ENCODE assay signal across 19 cellular contexts in the genomic region with DNA sequence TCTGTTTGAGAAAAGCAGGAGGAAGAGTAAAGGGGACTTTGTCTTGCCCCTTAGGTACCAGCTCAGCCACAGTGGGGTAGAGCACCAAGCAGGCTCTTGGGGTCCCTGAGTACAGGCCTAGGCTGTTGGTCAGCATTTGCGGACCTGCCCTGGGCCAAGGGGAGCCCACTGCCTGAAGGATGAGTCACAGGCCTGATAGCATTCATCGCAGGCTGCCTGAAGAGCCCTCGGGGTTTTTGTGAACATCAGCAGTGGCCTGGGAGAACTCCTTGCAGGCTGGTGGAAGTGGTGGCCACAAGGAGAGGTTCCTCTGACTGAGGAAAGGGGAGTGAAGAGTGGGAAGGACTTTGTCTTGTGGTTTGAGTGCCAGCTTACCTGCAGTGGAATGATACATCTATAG. TPM values are rescaled to one million over a fixed set of nuclear protein-coding genes. Genes with fewer than 3 reads are reported as not detected.
A peak's percentile ranks its signal among the peaks of the same experiment; 100 is the strongest.
DNase-seq lines count a peak whose midpoint lies in the region; ATAC-seq, FAIRE-seq and TF ChIP-seq lines count a peak whose summit lies in the region.
"Had no signal": no experiment of that assay in that cellular context is flagged by ENCODE, and none has a peak within 500 bp of the region (broad histone marks: within the 10 kb centered on the region; RNA-seq: fewer than 3 reads in every experiment).

No MANE protein-coding gene starts in this region.

- no peaks in the 10 kb centered on the region for H3K9me2 ChIP-seq in SK-N-SH

- H2AFZ ChIP-seq in HepG2 (ENCODE audit: low read length) = no peak overlapping the region
- H2AFZ ChIP-seq in SK-N-SH (ENCODE audit: low read depth) = no peak overlapping the region

- peaks cover 20% of the 10 kb centered on the region for H3K4me1 ChIP-seq in HepG2 (ENCODE audit: insufficient read depth, low read length)
- no peaks in the 10 kb centered on the region for H3K4me1 ChIP-seq in right lobe of liver
- H3K4me1 ChIP-seq in adipocyte (ENCODE audit: control insufficient read depth, insufficient read depth, low read length) = peaks cover 5% of the 10 kb centered on the region
- H3K4me1 ChIP-seq in mesendoderm (ENCODE audit: control insufficient read depth, low read depth, low read length) = no peaks in the 10 kb centered on the region
- H3K4me1 ChIP-seq in SK-N-SH (ENCODE audit: control insufficient read depth in 1 of 2, insufficient read depth in 2 of 2, low read depth in 1 of 2, low read length in 1 of 2) = no peaks in the 10 kb centered on the region

- no peak overlapping the region for H4K8ac ChIP-seq in mesendoderm (ENCODE audit: low read depth, low read length)

- no peak overlapping the region for H3K27ac Mint-ChIP-seq in activated CD8-positive, alpha-beta T cell treated with anti-CD3 and anti-CD28 coated beads for 36 hours
- H3K27ac Mint-ChIP-seq: CD8-positive, alpha-beta memory T cell had no signal

- H2BK120ac ChIP-seq in mesendoderm (ENCODE audit: low read depth, low read length) = no peak overlapping the region

- H3K79me2 ChIP-seq in HepG2 (ENCODE audit: insufficient read depth, low read length) (no peaks in the 10 kb centered on the region), mesendoderm (ENCODE audit: control insufficient read depth, insufficient read depth, low read length) (no peaks in the 10 kb centered on the region), SK-N-SH (ENCODE audit: insufficient read depth) (no peaks in the 10 kb centered on the region)

- H3K4me1 Mint-ChIP-seq in activated CD8-positive, alpha-beta T cell treated with anti-CD3 and anti-CD28 coated beads for 36 hours (ENCODE audit: low read depth) = no peaks in the 10 kb centered on the region

- H3K27me3 ChIP-seq in HepG2 (ENCODE audit: control insufficient read depth in 1 of 2, insufficient read depth in 2 of 2, low read length in 2 of 2) = peaks cover 3 to 14% of the 10 kb centered on the region in 2 experiments; a peak in 3 of 5 replicates
- H3K27me3 ChIP-seq in right lobe of liver = no peaks in the 10 kb centered on the region
- peaks cover 11% of the 10 kb centered on the region for H3K27me3 ChIP-seq in adipocyte (replicated peaks; ENCODE audit: control insufficient read depth, insufficient read depth, low read length)
- H3K27me3 ChIP-seq in mesendoderm (ENCODE audit: insufficient read depth, low read length, poor library complexity) = no peaks in the 10 kb centered on the region
- no peaks in the 10 kb centered on the region for H3K27me3 ChIP-seq in SK-N-SH (ENCODE audit: insufficient read depth)
- H3K27me3 ChIP-seq: BLaER1, MG63 had no signal

- no peaks in the 10 kb centered on the region for H4K20me1 ChIP-seq in HepG2 (ENCODE audit: insufficient read depth, low read length)
- no peaks in the 10 kb centered on the region for H4K20me1 ChIP-seq in SK-N-SH (ENCODE audit: insufficient read depth)
- H4K20me1 ChIP-seq: BLaER1 had no signal

- FAIRE-seq in HepG2 (lab: Jason Lieb, UNC) = no peak

- H3K9ac ChIP-seq in HepG2 (ENCODE audit: insufficient read depth, low read depth, low read length) (no peak overlapping the region), adipocyte (ENCODE audit: low read length) (no peak overlapping the region), mesendoderm (ENCODE audit: low read length) (no peak overlapping the region), SK-N-SH (no peak overlapping the region)
- H3K9ac ChIP-seq: BLaER1, KMS-11 had no signal

- TF ChIP-seq EP300 in HepG2 (IDR thresholded peaks at IDR 0.05; ENCODE audit: low read depth in 2 of 2, low read length in 2 of 2) (no peak), HepG2 (CRISPR knock-in tag; IDR thresholded peaks at IDR 0.05; ENCODE audit: borderline replicate concordance) (no peak), SK-N-SH (IDR thresholded peaks at IDR 0.05; ENCODE audit: borderline replicate concordance in 1 of 2, low read depth in 1 of 2, low read length in 1 of 2) (no peak)

- 11% methylated on average over 3 of the region's 3 CpGs for WGBS in HepG2 (ENCODE audit: low lambda C conversion rate)
- 50% methylated on average over 2 of the region's 3 CpGs for WGBS in right lobe of liver (ENCODE audit: insufficient coverage, low coverage, low lambda C conversion rate, missing lambda C conversion rate)
- WGBS in mesendoderm (ENCODE audit: extremely low coverage, insufficient coverage, low lambda C conversion rate) = no CpG with 5 or more reads among the region's 3 CpGs
- WGBS in SK-N-SH (ENCODE audit: low lambda C conversion rate) = 100% methylated on average over 1 of the region's 3 CpGs

- ATAC-seq in HepG2 (peak; percentile 62), right lobe of liver (no peak), HG03280 (IDR thresholded peaks at IDR 0.05; ENCODE audit: unreplicated experiment) (no peak)
- ATAC-seq in activated CD8-positive, alpha-beta T cell treated with anti-CD3 and anti-CD28 coated beads for 36 hours = no peak
- ATAC-seq: Panc1, Right ventricle myocardium inferior had no signal

- no peaks in the 10 kb centered on the region for H3K27me3 Mint-ChIP-seq in activated CD8-positive, alpha-beta T cell treated with anti-CD3 and anti-CD28 coated beads for 36 hours
- H3K27me3 Mint-ChIP-seq: CD8-positive, alpha-beta memory T cell had no signal

- H3K27ac ChIP-seq in HepG2 (ENCODE audit: extremely low read length, insufficient read depth, low read length) (no peak overlapping the region), right lobe of liver (no peak overlapping the region), mesendoderm (ENCODE audit: low read depth, low read length) (no peak overlapping the region), SK-N-SH (ENCODE audit: low read depth in 2 of 2, low read length in 1 of 2) (no peak overlapping the region)
- H3K27ac ChIP-seq: BLaER1, KMS-11, SK-N-MC had no signal

- no peak overlapping the region for H3K23ac ChIP-seq in mesendoderm (ENCODE audit: low read length)

- no peak for TF ChIP-seq RAD21 in HepG2 (CRISPR knock-in tag; IDR thresholded peaks at IDR 0.05)
- no peak for TF ChIP-seq RAD21 in SK-N-SH (IDR thresholded peaks at IDR 0.05; ENCODE audit: low read length)

- H3K56ac ChIP-seq in mesendoderm (ENCODE audit: low read length) = no peak overlapping the region

- peaks cover 6% of the 10 kb centered on the region for H3K9me3 Mint-ChIP-seq in activated CD8-positive, alpha-beta T cell treated with anti-CD3 and anti-CD28 coated beads for 36 hours

- no TSS peak for BruUV-seq in HepG2 (replicated peaks; lab: Mats Ljungman, UMichigan)

- intact Hi-C loops in HepG2 (cut with micrococcal nuclease; ENCODE audit: unreplicated experiment) (no loop called here), right lobe of liver (cut with DNase I) (loop anchor here in 1 of 2 donors (5.0 kb wide), 1 partner anchor 45 kb away; no protein-coding TSS in a partner anchor)
- intact Hi-C loops in activated CD8-positive, alpha-beta T cell treated with anti-CD3 and anti-CD28 coated beads for 36 hours (cut with micrococcal nuclease) = no loop called here

- TF ChIP-seq CTCF in HepG2 (CRISPR knock-in tag; IDR thresholded peaks at IDR 0.05) = no peak
- TF ChIP-seq CTCF in right lobe of liver (IDR thresholded peaks at IDR 0.05) = no peak
- TF ChIP-seq CTCF in activated CD8-positive, alpha-beta T cell treated with anti-CD3 and anti-CD28 coated beads for 36 hours (IDR thresholded peaks at IDR 0.05) = no peak
- no peak for TF ChIP-seq CTCF in SK-N-SH (IDR thresholded peaks at IDR 0.05)

- H3K36me3 ChIP-seq in HepG2 (replicated peaks in 1 of 2; ENCODE audit: control insufficient read depth in 1 of 2, insufficient read depth in 2 of 2, low read length in 2 of 2) (no peaks in the 10 kb centered on the region), right lobe of liver (no peaks in the 10 kb centered on the region), adipocyte (ENCODE audit: control insufficient read depth, insufficient read depth, low read length, severe bottlenecking) (no peaks in the 10 kb centered on the region), mesendoderm (ENCODE audit: control insufficient read depth, insufficient read depth, low read length) (no peaks in the 10 kb centered on the region), SK-N-SH (replicated peaks in 1 of 2; ENCODE audit: control insufficient read depth in 1 of 2, insufficient read depth in 2 of 2, low read length in 1 of 2) (no peaks in the 10 kb centered on the region)
- H3K36me3 ChIP-seq: BLaER1, MG63 had no signal

- no peak overlapping the region for H2BK15ac ChIP-seq in mesendoderm (replicated peaks; ENCODE audit: low read depth)

- H3K4me3 ChIP-seq in HepG2 (replicated peaks in 1 of 3; ENCODE audit: insufficient read depth in 1 of 3, low read depth in 2 of 3, low read length in 3 of 3) (no peak overlapping the region), right lobe of liver (no peak overlapping the region), adipocyte (ENCODE audit: low read length) (no peak overlapping the region), mesendoderm (ENCODE audit: low read length) (no peak overlapping the region), SK-N-SH (ENCODE audit: low read depth in 2 of 2, low read length in 1 of 2) (no peak overlapping the region)
- H3K4me3 ChIP-seq: BLaER1, MG63, SK-N-MC had no signal

- TF ChIP-seq POLR2A in HepG2 (IDR thresholded peaks at IDR 0.05; ENCODE audit: insufficient read depth in 1 of 2, low read depth in 2 of 2, low read length in 2 of 2) (no peak), right lobe of liver (IDR thresholded peaks at IDR 0.05) (no peak)

- no peaks in the 10 kb centered on the region for H3F3A ChIP-seq in SK-N-SH (replicated peaks; ENCODE audit: insufficient read depth)

- H3K4me3 Mint-ChIP-seq in activated CD8-positive, alpha-beta T cell treated with anti-CD3 and anti-CD28 coated beads for 36 hours = no peak overlapping the region
- H3K4me3 Mint-ChIP-seq: CD8-positive, alpha-beta memory T cell had no signal

- POLR2A ChIA-PET in HepG2 (lab: Yijun Ruan, JAX) (no interaction called here), SK-N-SH (lab: Yijun Ruan, JAX) (no interaction called here)
- POLR2A ChIA-PET in activated CD8-positive, alpha-beta T cell treated with anti-CD3 and anti-CD28 coated beads for 36 hours (lab: Charles Lee) = no interaction called here

- CTCF ChIA-PET in HepG2 (lab: Yijun Ruan, JAX; ENCODE audit: low intra/inter-chr PET ratio, low total read pairs) (no interaction called here), SK-N-SH (lab: Yijun Ruan, JAX) (interaction anchor here (1.0 to 3.3 kb wide), 3 partner anchors 12 to 103 kb away, joined by 3 to 15 read pairs (median 3); no protein-coding TSS in a partner anchor)
- CTCF ChIA-PET in activated CD8-positive, alpha-beta T cell treated with anti-CD3 and anti-CD28 coated beads for 36 hours (lab: Charles Lee) = no interaction called here

- no peak overlapping the region for H4K5ac ChIP-seq in mesendoderm (ENCODE audit: low read length)

- no peak overlapping the region for H3K18ac ChIP-seq in mesendoderm (ENCODE audit: low read length)

- no peak for DNase-seq in HepG2 (ENCODE audit: low spot score)
- no peak for DNase-seq in right lobe of liver
- peak; percentile 22 for DNase-seq in adipocyte (ENCODE audit: low read depth)
- DNase-seq in mesendoderm = peak; percentile 56
- DNase-seq in activated CD8-positive, alpha-beta T cell treated with anti-CD3 and anti-CD28 coated beads for 36 hours = no peak
- DNase-seq in SK-N-SH = no peak
- no peak for DNase-seq in NCI-H187 (lab: John Stamatoyannopoulos, UW)
- DNase-seq: 8988T; CD8-positive, alpha-beta memory T cell; HCEC 1CT; MG63; NCI-H1092; NCI-H524 treated with DMSO at 0.1 percent for 48 hours had no signal

- H3K4ac ChIP-seq in mesendoderm (ENCODE audit: low read depth, low read length) = no peak overlapping the region

- in situ Hi-C loops in HepG2 (cut with HindIII; ENCODE audit: extremely low pct_ligation_motif_present, low pct_unique_long_range_greater_than_20kb) = no loop called here

- no peak overlapping the region for H3K4me2 ChIP-seq in HepG2 (ENCODE audit: low read depth, low read length)
- H3K4me2 ChIP-seq in mesendoderm (ENCODE audit: low read length) = no peak overlapping the region
- no peak overlapping the region for H3K4me2 ChIP-seq in SK-N-SH
- H3K4me2 ChIP-seq: BLaER1, KMS-11 had no signal

- H2AK5ac ChIP-seq in mesendoderm (ENCODE audit: low read length) = no peak overlapping the region

- no peak overlapping the region for H2BK5ac ChIP-seq in mesendoderm (ENCODE audit: low read length)

- no peaks in the 10 kb centered on the region for H3K79me1 ChIP-seq in mesendoderm (ENCODE audit: low read length)

- H3K9me3 ChIP-seq in HepG2 (ENCODE audit: low read length) = no peaks in the 10 kb centered on the region
- no peaks in the 10 kb centered on the region for H3K9me3 ChIP-seq in right lobe of liver
- peaks cover 6% of the 10 kb centered on the region for H3K9me3 ChIP-seq in adipocyte (ENCODE audit: control insufficient read depth, low read length)
- no peaks in the 10 kb centered on the region for H3K9me3 ChIP-seq in SK-N-SH
- H3K9me3 ChIP-seq: MG63 had no signal

- no peaks in the 10 kb centered on the region for H3K36me3 Mint-ChIP-seq in activated CD8-positive, alpha-beta T cell treated with anti-CD3 and anti-CD28 coated beads for 36 hours (ENCODE audit: low read depth)

RNA-seq across cellular contexts. Expression of gene P2RX7, which starts 25.0 kb away (rescaled TPM):
- total RNA-seq in HepG2 (2016; rRNA removed; fragmentation: Illumina TruSeq; extraction: Trizol) = 0.13 TPM in 1 of 2 replicates, not detected in the other
- not detected in 2 replicates for total RNA-seq in HepG2 (2016; cell fraction: cytosol; rRNA removed; fragmentation: Illumina TruSeq; extraction: Trizol; ENCODE audit: low read depth)
- 0.03 TPM in 1 of 2 replicates, not detected in the other for total RNA-seq in HepG2 (2016; cell fraction: insoluble cytoplasmic fraction; rRNA removed; fragmentation: Illumina TruSeq; extraction: Trizol)
- not detected in 2 replicates for total RNA-seq in HepG2 (2016; cell fraction: membrane; rRNA removed; fragmentation: Illumina TruSeq; extraction: Trizol)
- total RNA-seq in HepG2 (2016; cell fraction: nucleus; rRNA removed; fragmentation: Illumina TruSeq; extraction: Trizol) = not detected in 2 replicates
- polyA plus RNA-seq in HepG2 (2011; rRNA removed) = 0.56 and 0.73 TPM in 2 replicates
- 0.18 and 0.19 TPM in 2 replicates for polyA plus RNA-seq in HepG2 (2011; cell fraction: cytosol; rRNA removed)
- 1.1 and 1.7 TPM in 2 replicates for polyA plus RNA-seq in HepG2 (2011; cell fraction: nucleus; rRNA removed)
- 0.76 and 1.1 TPM in 2 replicates for polyA plus RNA-seq in HepG2 (2012)
- not detected in 2 replicates for polyA plus RNA-seq in HepG2 (2016; cell fraction: cytosol; fragmentation: Illumina TruSeq; extraction: Trizol; ENCODE audit: low read depth)
- not detected in 2 replicates for polyA plus RNA-seq in HepG2 (2016; cell fraction: insoluble cytoplasmic fraction; fragmentation: Illumina TruSeq; extraction: Trizol; ENCODE audit: low read depth)
- polyA plus RNA-seq in HepG2 (2016; cell fraction: membrane; fragmentation: Illumina TruSeq; extraction: Trizol; ENCODE audit: low read depth) = not detected in 2 replicates
- not detected in 2 replicates for polyA plus RNA-seq in HepG2 (2016; cell fraction: nucleus; fragmentation: Illumina TruSeq; extraction: Trizol; ENCODE audit: insufficient read depth, low read depth)
- 0.38 TPM in 1 of 2 replicates, not detected in the other for polyA minus RNA-seq in HepG2 (2011; rRNA and poly(A)+ RNA removed; ENCODE audit: low replicate concordance)
- polyA minus RNA-seq in HepG2 (2011; cell fraction: cytosol; rRNA and poly(A)+ RNA removed) = 0.40 TPM in 1 of 2 replicates, not detected in the other
- polyA minus RNA-seq in HepG2 (2011; cell fraction: nucleus; rRNA and poly(A)+ RNA removed) = 0.64 and 1.9 TPM in 2 replicates
- total RNA-seq in right lobe of liver = 10 to 100 TPM in 1 of 6 experiments, 1 to 10 TPM in 5; 2.5 to 11.4 (median 3.4) TPM
- 0.18 TPM for polyA plus RNA-seq in mesendoderm (2013, experiment 1 of 2)
- polyA plus RNA-seq in mesendoderm (2013, experiment 2 of 2) = 0.21 TPM
- 1 to 10 TPM; 3.6 to 4.7 TPM for total RNA-seq in activated CD8-positive, alpha-beta T cell treated with anti-CD3 and anti-CD28 coated beads for 36 hours
- 0.43 and 0.60 TPM in 2 replicates for polyA plus RNA-seq in SK-N-SH (2012; rRNA removed)
- 0.60 and 0.63 TPM in 2 replicates for polyA plus RNA-seq in SK-N-SH (2012; cell fraction: cytosol; rRNA removed)
- 1.0 and 1.8 TPM in 2 replicates for polyA plus RNA-seq in SK-N-SH (2012; cell fraction: nucleus; rRNA removed)

Comparison
In these comparisons a context has a peak if more than half of its experiments do, and no peak if none do; other contexts are left out.
1. DNase-seq: peak in adipocyte (single experiment) and mesendoderm (single experiment); none in HepG2 (single experiment), right lobe of liver (0 of 3), activated CD8-positive, alpha-beta T cell treated with anti-CD3 and anti-CD28 coated beads for 36 hours (single experiment), SK-N-SH (single experiment) and NCI-H187 (0 of 2).